In genomic region chr11:65314501-65315203, GRCh38 we compare ENCODE assay signal across 8 cellular contexts. TPM values are rescaled to one million over a fixed set of nuclear protein-coding genes. Genes with fewer than 3 reads are reported as not detected.
DNase-seq lines count a peak whose midpoint lies in the region; ATAC-seq and TF ChIP-seq lines count a peak whose summit lies in the region.

Gene CDC42EP2 (plus strand): TSS chr11:65314866. CDS start chr11:65320899, 6,033 bp downstream.

- H3K36me3 ChIP-seq in BLaER1 treated with 17β-estradiol and CSF1 and Interleukin-3, amounts not matched to agents 10 nM and 100 nM, result peaks cover 0 to 34% (median 9%) of the 10 kb centered on the region in 11 experiments; a peak in 17 of 22 replicates
- no peaks in the 10 kb centered on the region; the same call in 1 of the 2 replicates for H3K36me3 ChIP-seq in Panc1 (ENCODE audit: control insufficient read depth, insufficient read depth, low read length)

- H3K9ac ChIP-seq in BLaER1 treated with 17β-estradiol and CSF1 and Interleukin-3, amounts not matched to agents 10 nM and 100 nM, result peak within 1 kb of the TSS; percentile 81 to 97 (median 87)

- peaks cover 31 to 49% (median 41%) of the 10 kb centered on the region in 11 experiments for H4K20me1 ChIP-seq in BLaER1 treated with 17β-estradiol and CSF1 and Interleukin-3, amounts not matched to agents 10 nM and 100 nM

- no peaks in the 10 kb centered on the region for H3K9me3 Mint-ChIP-seq in activated T-helper 2 cell treated with anti-CD3 and anti-CD28 coated beads, Interferon-gamma antibody, Interleukin-2, Interleukin-4, amounts not matched to agents 10 μg/mL and 5 μg/mL and 100 μg/mL, durations not matched to agents 14 hours and 24 hours and 36 hours
- no peaks in the 10 kb centered on the region for H3K9me3 Mint-ChIP-seq in natural killer cell

- POLR2A ChIA-PET in Panc1 (lab: Charles Lee), result interaction anchor here (0.6 to 1.2 kb wide), 2 partner anchors 39 kb away, joined by 12 to 21 read pairs; no protein-coding TSS in a partner anchor

- no peaks in the 10 kb centered on the region for H3K27me3 Mint-ChIP-seq in activated T-helper 2 cell treated with anti-CD3 and anti-CD28 coated beads, Interferon-gamma antibody, Interleukin-2, Interleukin-4, amounts not matched to agents 10 μg/mL and 5 μg/mL and 100 μg/mL, durations not matched to agents 14 hours and 24 hours and 36 hours (ENCODE audit: low read depth)
- H3K27me3 Mint-ChIP-seq in natural killer cell (ENCODE audit: low read depth in 2 of 2), result peaks cover 0 to 12% of the 10 kb centered on the region in 2 donors

- H3K27me3 ChIP-seq in BLaER1 treated with 17β-estradiol and CSF1 and Interleukin-3, amounts not matched to agents 10 nM and 100 nM, result no peaks in the 10 kb centered on the region
- no peaks in the 10 kb centered on the region for H3K27me3 ChIP-seq in Panc1 (ENCODE audit: control insufficient read depth, insufficient read depth, low read length)

- H3K9me3 ChIP-seq in BLaER1 treated with 17β-estradiol and CSF1 and Interleukin-3, amounts not matched to agents 10 nM and 100 nM (replicated peaks in 1 of 11), result no peaks in the 10 kb centered on the region
- no peaks in the 10 kb centered on the region for H3K9me3 ChIP-seq in Panc1 (ENCODE audit: control insufficient read depth, insufficient read depth, low read depth, low read length)

- DNase-seq in Panc1 (ENCODE audit: low read depth, low spot score), result no peak
- DNase-seq in activated T-helper 2 cell treated with anti-CD3 and anti-CD28 coated beads, Interferon-gamma antibody, Interleukin-2, Interleukin-4, amounts not matched to agents 10 μg/mL and 5 μg/mL and 100 μg/mL, durations not matched to agents 14 hours and 24 hours and 36 hours (ENCODE audit: low spot score), result peak; percentile 69
- peak; percentile 70 for DNase-seq in fibroblast of peridontal ligament (ENCODE audit: extremely low read depth)
- peak; percentile 54 for DNase-seq in natural killer cell
- peak; percentile 28 to 75 (median 66) for DNase-seq in stimulated activated naive CD4-positive, alpha-beta T cell (lab: John Stamatoyannopoulos, UW)

- peaks cover 9% of the 10 kb centered on the region for H3K4me1 Mint-ChIP-seq in activated T-helper 2 cell treated with anti-CD3 and anti-CD28 coated beads, Interferon-gamma antibody, Interleukin-2, Interleukin-4, amounts not matched to agents 10 μg/mL and 5 μg/mL and 100 μg/mL, durations not matched to agents 14 hours and 24 hours and 36 hours (ENCODE audit: low read depth)
- H3K4me1 Mint-ChIP-seq in natural killer cell, result peaks cover 0 to 5% of the 10 kb centered on the region in 2 donors

- CTCF ChIA-PET in Panc1 (lab: Charles Lee), result interaction anchor here (0.5 to 4.6 kb wide), 10 partner anchors 10 to 192 kb away, joined by 3 to 177 read pairs (median 6); partner anchors contain the start of gene DPF2

- no peak within 1 kb of the TSS for H3K27ac Mint-ChIP-seq in activated T-helper 2 cell treated with anti-CD3 and anti-CD28 coated beads, Interferon-gamma antibody, Interleukin-2, Interleukin-4, amounts not matched to agents 10 μg/mL and 5 μg/mL and 100 μg/mL, durations not matched to agents 14 hours and 24 hours and 36 hours
- peak within 1 kb of the TSS in 1 of 2 donors; percentile 42 for H3K27ac Mint-ChIP-seq in natural killer cell

- peak within 1 kb of the TSS; percentile 80 to 99 (median 94) for H3K4me3 ChIP-seq in BLaER1 treated with 17β-estradiol and CSF1 and Interleukin-3, amounts not matched to agents 10 nM and 100 nM
- H3K4me3 ChIP-seq in Panc1 (ENCODE audit: low read depth in 2 of 2, low read length in 2 of 2), result peak within 1 kb of the TSS; percentile 74 to 75

- TF ChIP-seq CTCF in Panc1 (IDR thresholded peaks at IDR 0.05), result no peak
- TF ChIP-seq CTCF in natural killer cell (IDR thresholded peaks at IDR 0.05), result no peak

- peak within 1 kb of the TSS; percentile 90 to 99 (median 96) for H3K4me2 ChIP-seq in BLaER1 treated with 17β-estradiol and CSF1 and Interleukin-3, amounts not matched to agents 10 nM and 100 nM

- ATAC-seq in GM19328 (IDR thresholded peaks at IDR 0.05; ENCODE audit: unreplicated experiment) (peak; percentile 73), HG03571 (IDR thresholded peaks at IDR 0.05; ENCODE audit: unreplicated experiment) (peak; percentile 47), Panc1 (peak; percentile 88), natural killer cell (peak; percentile 90 to 92 (median 91))

- intact Hi-C loops in Panc1 (cut with micrococcal nuclease; ENCODE audit: unreplicated experiment) (loop anchor here (10.0 kb wide), 1 partner anchor 90 kb away; no protein-coding TSS in a partner anchor), natural killer cell (cut with micrococcal nuclease) (loop anchor here (1.0 to 5.0 kb wide), 3 partner anchors 39 to 202 kb away; partner anchors contain the start of gene TM7SF2)
- intact Hi-C loops in activated T-helper 2 cell treated with anti-CD3 and anti-CD28 coated beads, Interferon-gamma antibody, Interleukin-2, Interleukin-4, amounts not matched to agents 10 μg/mL and 5 μg/mL and 100 μg/mL, durations not matched to agents 14 hours and 24 hours and 36 hours (cut with micrococcal nuclease), result loop anchor here (2.0 to 5.0 kb wide), 2 partner anchors 18 to 97 kb away; partner anchors contain the start of gene DPF2

- H3K27ac ChIP-seq in BLaER1 treated with 17β-estradiol and CSF1 and Interleukin-3, amounts not matched to agents 10 nM and 100 nM, result peak within 1 kb of the TSS; percentile 28 to 95 (median 86); a peak in 21 of 22 replicates
- peak within 1 kb of the TSS; percentile 76 for H3K27ac ChIP-seq in Panc1 (ENCODE audit: low read length)

- no TSS peak for BruUV-seq in Panc1 (replicated peaks; lab: Mats Ljungman, UMichigan)

- in situ Hi-C loops in Panc1 (cut with HindIII; ENCODE audit: low pct_unique_long_range_greater_than_20kb, low sequenced_read_pairs), result no loop called here

- peak within 1 kb of the TSS; percentile 80 for H3K4me3 Mint-ChIP-seq in activated T-helper 2 cell treated with anti-CD3 and anti-CD28 coated beads, Interferon-gamma antibody, Interleukin-2, Interleukin-4, amounts not matched to agents 10 μg/mL and 5 μg/mL and 100 μg/mL, durations not matched to agents 14 hours and 24 hours and 36 hours (ENCODE audit: low read depth)
- peak within 1 kb of the TSS; percentile 81 for H3K4me3 Mint-ChIP-seq in natural killer cell

- H3K36me3 Mint-ChIP-seq in activated T-helper 2 cell treated with anti-CD3 and anti-CD28 coated beads, Interferon-gamma antibody, Interleukin-2, Interleukin-4, amounts not matched to agents 10 μg/mL and 5 μg/mL and 100 μg/mL, durations not matched to agents 14 hours and 24 hours and 36 hours (ENCODE audit: low read depth), result no peaks in the 10 kb centered on the region
- no peaks in the 10 kb centered on the region for H3K36me3 Mint-ChIP-seq in natural killer cell

- peaks cover 51 to 86% (median 82%) of the 10 kb centered on the region in 10 experiments for H3K4me1 ChIP-seq in BLaER1 treated with 17β-estradiol and CSF1 and Interleukin-3, amounts not matched to agents 10 nM and 100 nM
- peaks cover 22% of the 10 kb centered on the region for H3K4me1 ChIP-seq in Panc1 (ENCODE audit: control insufficient read depth, insufficient read depth, low read length)

RNA-seq across cellular contexts. Expression of gene CDC42EP2, which starts in this region (rescaled TPM):
- total RNA-seq in Panc1 (2021; ENCODE audit: unreplicated experiment), result 8.1 TPM
- 8.7 TPM for polyA plus RNA-seq in Panc1 (2012; ENCODE audit: insufficient read length)
- total RNA-seq in activated T-helper 2 cell treated with anti-CD3 and anti-CD28 coated beads, Interferon-gamma antibody, Interleukin-2, Interleukin-4, amounts not matched to agents 10 μg/mL and 5 μg/mL and 100 μg/mL, durations not matched to agents 14 hours and 24 hours and 36 hours, result 3.4 and 5.1 TPM in 2 replicates
- total RNA-seq in natural killer cell, result 1 to 10 TPM; 1.4 to 1.5 (median 1.5) TPM
